Comparison of ENCODE assay signal across 17 cellular contexts in genomic region chr17:37698856-37699255, GRCh38. TPM values are rescaled to one million over a fixed set of nuclear protein-coding genes. Genes with fewer than 3 reads are reported as not detected.
"Had no signal": no experiment of that assay in that cellular context is flagged by ENCODE, and none has a peak within 500 bp of the region (broad histone marks: within the 10 kb centered on the region; RNA-seq: fewer than 3 reads in every experiment).

No MANE protein-coding gene starts in this region.

- H3K27ac ChIP-seq: adrenal gland, left lung, ovary had no signal

- H3K27me3 ChIP-seq: left lung, ovary had no signal

- ATAC-seq: effector memory CD8-positive, alpha-beta T cell; left lung; sciatic nerve had no signal

- H3K36me3 ChIP-seq: adrenal gland, left lung, ovary had no signal

- H3K9me3 Mint-ChIP-seq: effector memory CD8-positive, alpha-beta T cell had no signal

- H3K36me3 Mint-ChIP-seq: naive B cell had no signal

- H3K4me3 ChIP-seq: adrenal gland, left lung, mucosa of descending colon, ovary, smooth muscle cell had no signal

- H3K4me1 ChIP-seq: adrenal gland, left lung had no signal

- H3K27ac Mint-ChIP-seq: activated naive CD4-positive, alpha-beta T cell treated with anti-CD3 and anti-CD28 coated beads for 36 hours; effector memory CD8-positive, alpha-beta T cell; naive B cell had no signal

- H3K4me3 Mint-ChIP-seq: activated naive CD4-positive, alpha-beta T cell treated with anti-CD3 and anti-CD28 coated beads for 36 hours; effector memory CD8-positive, alpha-beta T cell had no signal

- H3K9me3 ChIP-seq: adrenal gland, left lung, mucosa of descending colon, ovary had no signal

- DNase-seq: activated CD4-positive, CD25-positive, alpha-beta regulatory T cell treated with anti-CD3 and anti-CD28 coated beads, Interleukin-2, amount 50 U/mL, for 72 hours; activated T-cell treated with anti-CD3 and anti-CD28 coated beads, Interleukin-2, amount 50 U/mL, for 1 hour; adrenal gland; effector memory CD8-positive, alpha-beta T cell; glutamatergic neuron; left lung; naive B cell; ovary; stimulated activated CD4-positive, alpha-beta T cell treated with anti-CD3 and anti-CD28 coated beads, Interleukin-4, amount 100 ng/mL, for 1 hour; T1000 had no signal

- H3K4me2 ChIP-seq: smooth muscle cell had no signal

RNA-seq across cellular contexts. Expression of gene HNF1B, which starts 46.0 kb away (rescaled TPM):
- total RNA-seq: activated naive CD4-positive, alpha-beta T cell treated with anti-CD3 and anti-CD28 coated beads for 36 hours; cardiac septum; dermis microvascular lymphatic vessel endothelial cell; pulmonary artery endothelial cell; sciatic nerve; smooth muscle cell had no signal
- polyA plus RNA-seq: smooth muscle cell had no signal
